ENCODE assay signal across 9 cellular contexts in the genomic region with DNA sequence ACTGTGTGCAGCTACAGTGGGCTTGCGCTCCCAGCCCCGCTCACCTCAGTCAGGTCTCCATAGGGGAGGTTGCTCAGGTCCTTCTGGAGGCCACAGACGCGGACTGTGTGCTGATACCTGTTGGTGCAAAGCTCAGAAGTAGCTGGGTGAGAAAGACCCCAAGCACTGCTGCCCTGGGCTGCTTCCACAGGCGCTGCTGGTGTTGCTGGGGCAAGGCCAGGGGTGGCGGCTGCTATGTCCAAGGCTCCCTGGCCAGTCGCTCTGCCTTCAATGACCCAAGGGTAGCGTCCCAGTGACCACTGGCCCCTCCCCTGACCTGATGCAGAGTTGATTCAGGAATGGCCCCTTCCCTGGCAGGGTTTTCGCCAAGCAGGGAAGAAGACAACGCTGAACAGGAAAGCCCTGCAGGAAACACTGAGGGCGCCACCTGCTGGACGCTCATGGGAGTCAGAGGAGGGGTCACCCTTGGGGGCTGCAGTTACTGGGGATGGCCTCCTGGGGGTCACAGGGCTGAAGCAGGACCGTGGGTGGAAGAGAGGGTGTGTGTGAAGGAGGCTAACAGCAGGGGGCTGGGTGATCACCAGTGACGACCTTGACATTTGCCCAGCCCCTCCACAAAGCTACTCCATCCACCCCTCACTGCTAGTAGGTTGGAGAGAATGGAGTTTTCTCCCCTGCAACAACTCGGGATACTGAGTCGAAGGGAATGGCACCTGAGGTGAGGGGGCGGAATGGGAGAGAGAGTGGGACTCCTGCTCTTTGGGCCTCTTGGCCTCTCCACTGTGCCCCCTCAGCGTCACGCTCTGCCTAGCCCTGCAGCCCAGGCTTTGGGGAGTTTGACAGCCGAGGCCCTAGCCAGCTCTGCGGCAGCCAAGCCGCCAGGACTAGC. TPM values are rescaled to one million over a fixed set of nuclear protein-coding genes. Genes with fewer than 3 reads are reported as not detected.
DNase-seq lines count a peak whose midpoint lies in the region; ATAC-seq and TF ChIP-seq lines count a peak whose summit lies in the region.
"Had no signal": no experiment of that assay in that cellular context is flagged by ENCODE, and none has a peak within 500 bp of the region (broad histone marks: within the 10 kb centered on the region; RNA-seq: fewer than 3 reads in every experiment).

No MANE protein-coding gene starts in this region.

- 64 to 65% methylated on average over 21 to 22 of the region's 22 CpGs for WGBS in aorta, 2 donors

- H3K4me3 ChIP-seq in foreskin fibroblast (ENCODE audit: low read depth in 1 of 2, low read length in 2 of 2), result no peak overlapping the region
- H3K4me3 ChIP-seq in aorta (ENCODE audit: low read length in 2 of 2), result no peak overlapping the region

- no peaks in the 10 kb centered on the region for H3K36me3 ChIP-seq in aorta (ENCODE audit: control insufficient read depth in 1 of 2, insufficient read depth in 2 of 2, low read length in 1 of 2)

- DNase-seq in NOMO-1 (lab: John Stamatoyannopoulos, UW; ENCODE audit: unreplicated experiment in 2 of 2) (peak; percentile 17 to 30), NOMO-1 treated with dmso at 0.1 percent for 144 hours (lab: John Stamatoyannopoulos, UW; ENCODE audit: unreplicated experiment) (no peak), NOMO-1 treated with DMSO at 0.1 percent for 48 hours (lab: John Stamatoyannopoulos, UW; ENCODE audit: unreplicated experiment) (peak; percentile 31), activated T-cell treated with anti-CD3 and anti-CD28 coated beads for 1 hour (ENCODE audit: low read depth) (peak; percentile 33), foreskin fibroblast (peak in 1 of 2 donors; percentile 58), sciatic nerve (ENCODE audit: low spot score) (peak; percentile 65), aorta (no peak)

- no peaks in the 10 kb centered on the region for H3K9me3 ChIP-seq in aorta (ENCODE audit: control insufficient read depth, low read length)

- intact Hi-C loops in sciatic nerve (cut with DNase I) (no loop called here), aorta (cut with DNase I) (no loop called here)

- ATAC-seq in HG02798 (IDR thresholded peaks at IDR 0.05; ENCODE audit: poor library complexity, unreplicated experiment) (peak; percentile 73), sciatic nerve (no peak), aorta (ENCODE audit: low FRiP score) (no peak)

- no peaks in the 10 kb centered on the region for H3K27me3 ChIP-seq in aorta (ENCODE audit: control insufficient read depth in 1 of 2, insufficient read depth in 2 of 2, low read length in 1 of 2)

- H3K27ac ChIP-seq in aorta (ENCODE audit: low read depth in 1 of 2, low read length in 2 of 2), result no peak overlapping the region

- H3K4me1 ChIP-seq in aorta (ENCODE audit: control insufficient read depth in 1 of 2, insufficient read depth in 2 of 2, low read length in 2 of 2), result no peaks in the 10 kb centered on the region

- TF ChIP-seq CTCF in foreskin fibroblast (IDR thresholded peaks at IDR 0.05; ENCODE audit: low read depth, low read length), result peak; percentile 78

RNA-seq across cellular contexts. Expression of a gene that starts 38.3 kb away (rescaled TPM):
- not detected for total RNA-seq in sciatic nerve
- not detected for total RNA-seq in aorta
- under 1 TPM in 1 of 2 donors, not detected in 1; 0.05 TPM for polyA plus RNA-seq in aorta
- total RNA-seq: mononuclear cell had no signal

Comparison
In these comparisons a context has a peak if more than half of its experiments do, and no peak if none do; other contexts are left out.
1. DNase-seq: peak in NOMO-1 (2 of 2), NOMO-1 treated with DMSO at 0.1 percent for 48 hours (single experiment), activated T-cell treated with anti-CD3 and anti-CD28 coated beads for 1 hour (single experiment) and sciatic nerve (single experiment); none in NOMO-1 treated with dmso at 0.1 percent for 144 hours (single experiment) and aorta (0 of 2).